Comparison of ENCODE assay signal across 26 cellular contexts in the genomic region with DNA sequence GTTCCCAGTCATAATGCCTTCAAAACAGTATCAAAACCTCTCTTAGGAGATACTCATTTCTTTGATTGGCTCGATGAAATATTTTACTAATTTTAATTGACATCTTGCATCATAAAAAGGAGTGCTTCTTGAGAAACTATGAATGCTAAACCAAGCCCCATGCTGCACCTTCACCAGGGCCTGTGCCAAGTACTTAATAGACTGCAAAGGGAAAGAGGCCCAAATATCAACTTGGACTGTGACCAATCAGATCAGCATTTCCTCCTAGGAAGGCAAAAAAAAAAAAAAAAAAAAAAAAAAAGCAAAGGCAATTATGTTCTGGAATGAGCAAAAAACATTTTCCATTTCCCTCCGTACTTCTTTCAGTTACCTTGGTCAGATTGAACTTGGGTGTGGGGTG.
"Had no signal": no experiment of that assay in that cellular context is flagged by ENCODE, and none has a peak within 500 bp of the region (broad histone marks: within the 10 kb centered on the region; RNA-seq: fewer than 3 reads in every experiment).

No MANE protein-coding gene starts in this region.

- ATAC-seq: heart left ventricle; left cardiac atrium; naive thymus-derived CD4-positive, alpha-beta T cell; sciatic nerve; stimulated activated effector memory CD8-positive, alpha-beta T cell treated with anti-CD3 and anti-CD28 coated beads, Interleukin-12 subunit alpha, Interleukin-12 subunit beta, amount 100 ng/mL, for 72 hours; stimulated activated naive CD8-positive, alpha-beta T cell treated with anti-CD3 and anti-CD28 coated beads, Interleukin-15, amount 100 ng/mL, for 72 hours had no signal

- H3K9me3 ChIP-seq: adrenal gland, ascending aorta had no signal

- H3K4me3 Mint-ChIP-seq: activated CD4-positive, alpha-beta memory T cell treated with anti-CD3 and anti-CD28 coated beads, Interleukin-2, amount 10 ng/mL, durations not matched to agents 7 days and 5 days; activated naive CD8-positive, alpha-beta T cell; activated T-helper 1 cell treated with anti-CD3 and anti-CD28 coated beads, Interleukin-12 subunit alpha, Interleukin-12 subunit beta, Interleukin-2, Interleukin-4 antibody, amounts not matched to agents 30 ng/mL and 10 ng/mL and 1 ng/mL, durations not matched to agents 14 hours and 24 hours and 36 hours; central memory CD8-positive, alpha-beta T cell; naive thymus-derived CD4-positive, alpha-beta T cell; neural crest cell; stimulated activated effector memory CD8-positive, alpha-beta T cell treated with anti-CD3 and anti-CD28 coated beads, Interleukin-12 subunit alpha, Interleukin-12 subunit beta, amount 100 ng/mL, for 72 hours; stimulated activated naive CD8-positive, alpha-beta T cell treated with anti-CD3 and anti-CD28 coated beads, Interleukin-15, amount 100 ng/mL, for 72 hours; T-helper 1 cell treated with Interleukin-12 subunit alpha and Interleukin-12 subunit beta and Interleukin-4 antibody, amounts not matched to agents 30 μg/mL and 1 μg/mL, for 36 hours had no signal

- H3K27me3 ChIP-seq: adrenal gland, ascending aorta, brain microvascular endothelial cell, heart left ventricle, tibial nerve had no signal

- H3K36me3 ChIP-seq: adrenal gland, ascending aorta, brain microvascular endothelial cell, heart left ventricle, tibial nerve had no signal

- H3K4me1 Mint-ChIP-seq: activated CD4-positive, alpha-beta memory T cell treated with anti-CD3 and anti-CD28 coated beads, Interleukin-2, amount 10 ng/mL, durations not matched to agents 7 days and 5 days; central memory CD8-positive, alpha-beta T cell; neural crest cell; stimulated activated effector memory CD8-positive, alpha-beta T cell treated with anti-CD3 and anti-CD28 coated beads, Interleukin-12 subunit alpha, Interleukin-12 subunit beta, amount 100 ng/mL, for 72 hours; stimulated activated naive CD8-positive, alpha-beta T cell treated with anti-CD3 and anti-CD28 coated beads, Interleukin-15, amount 100 ng/mL, for 72 hours had no signal

- DNase-seq: activated CD4-positive, alpha-beta memory T cell treated with anti-CD3 and anti-CD28 coated beads, Interleukin-2, amount 10 ng/mL, durations not matched to agents 7 days and 5 days; activated CD4-positive, alpha-beta T cell treated with anti-CD3 and anti-CD28 coated beads for 48 hours; activated CD4-positive, CD25-positive, alpha-beta regulatory T cell; adrenal gland; brain microvascular endothelial cell; cortex of kidney; effector CD8-positive, alpha-beta T cell; heart left ventricle; islet precursor cell; left cardiac atrium; naive thymus-derived CD4-positive, alpha-beta T cell; occipital lobe; small intestine; stimulated activated CD4-positive, alpha-beta T cell treated with anti-CD3 and anti-CD28 coated beads, Interleukin-2, amount 100 ng/mL, for 24 hours; stimulated activated naive CD8-positive, alpha-beta T cell treated with anti-CD3 and anti-CD28 coated beads, Interleukin-15, amount 100 ng/mL, for 72 hours; T1000 had no signal

- H3K36me3 Mint-ChIP-seq: activated naive CD8-positive, alpha-beta T cell; naive thymus-derived CD4-positive, alpha-beta T cell; stimulated activated effector memory CD8-positive, alpha-beta T cell treated with anti-CD3 and anti-CD28 coated beads, Interleukin-12 subunit alpha, Interleukin-12 subunit beta, amount 100 ng/mL, for 72 hours had no signal

- H3K4me3 ChIP-seq: adrenal gland, ascending aorta, heart left ventricle, tibial nerve had no signal

- H3K27ac ChIP-seq: adrenal gland, ascending aorta, brain microvascular endothelial cell, heart left ventricle, tibial nerve had no signal

- H3K27me3 Mint-ChIP-seq: activated naive CD8-positive, alpha-beta T cell had no signal

- H3K9me3 Mint-ChIP-seq: activated T-helper 1 cell treated with anti-CD3 and anti-CD28 coated beads, Interleukin-12 subunit alpha, Interleukin-12 subunit beta, Interleukin-2, Interleukin-4 antibody, amounts not matched to agents 30 ng/mL and 10 ng/mL and 1 ng/mL, durations not matched to agents 14 hours and 24 hours and 36 hours had no signal

- H3K27ac Mint-ChIP-seq: activated CD4-positive, alpha-beta memory T cell treated with anti-CD3 and anti-CD28 coated beads, Interleukin-2, amount 10 ng/mL, durations not matched to agents 7 days and 5 days; activated naive CD8-positive, alpha-beta T cell; activated T-helper 1 cell treated with anti-CD3 and anti-CD28 coated beads, Interleukin-12 subunit alpha, Interleukin-12 subunit beta, Interleukin-2, Interleukin-4 antibody, amounts not matched to agents 30 ng/mL and 10 ng/mL and 1 ng/mL, durations not matched to agents 14 hours and 24 hours and 36 hours; naive thymus-derived CD4-positive, alpha-beta T cell; stimulated activated effector memory CD8-positive, alpha-beta T cell treated with anti-CD3 and anti-CD28 coated beads, Interleukin-12 subunit alpha, Interleukin-12 subunit beta, amount 100 ng/mL, for 72 hours; stimulated activated naive CD8-positive, alpha-beta T cell treated with anti-CD3 and anti-CD28 coated beads, Interleukin-15, amount 100 ng/mL, for 72 hours; T-helper 1 cell treated with Interleukin-12 subunit alpha and Interleukin-12 subunit beta and Interleukin-4 antibody, amounts not matched to agents 30 μg/mL and 1 μg/mL, for 36 hours had no signal

- FAIRE-seq: small intestine, urothelium cell line had no signal

- H3K4me1 ChIP-seq: adrenal gland, ascending aorta, heart left ventricle, tibial nerve had no signal
